26 cellular contexts compared by ENCODE assay signal in the genomic region with DNA sequence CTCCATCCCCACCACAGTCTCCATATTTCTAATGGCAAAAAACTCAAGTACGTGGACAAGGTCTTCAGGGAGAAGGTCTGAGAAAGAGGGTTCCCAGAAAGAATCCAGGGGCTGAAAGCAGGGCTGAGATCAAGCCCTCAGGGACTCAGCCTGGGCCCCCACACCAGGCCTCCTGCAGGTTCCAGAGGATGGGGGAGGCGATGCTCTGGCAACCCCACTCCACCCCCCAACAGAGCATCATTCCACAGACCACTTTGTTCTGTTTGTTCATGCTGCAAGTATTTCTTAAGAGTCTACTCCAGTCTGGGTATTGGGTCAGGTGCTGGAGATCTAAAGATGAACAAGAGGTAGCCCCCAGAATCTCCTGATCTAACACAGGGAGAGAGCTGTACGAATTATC. TPM values are rescaled to one million over a fixed set of nuclear protein-coding genes. Genes with fewer than 3 reads are reported as not detected.
"Had no signal": no experiment of that assay in that cellular context is flagged by ENCODE, and none has a peak within 500 bp of the region (broad histone marks: within the 10 kb centered on the region; RNA-seq: fewer than 3 reads in every experiment).

No MANE protein-coding gene starts in this region.

- H3K36me3 ChIP-seq: brain microvascular endothelial cell, esophagus squamous epithelium, gastroesophageal sphincter had no signal

- ATAC-seq: activated CD4-positive, alpha-beta T cell treated with anti-CD3 and anti-CD28 coated beads for 36 hours; activated T-cell treated with anti-CD3 and anti-CD28 coated beads, Interleukin-2, amount 50 U/mL, for 72 hours; gastroesophageal sphincter had no signal

- DNase-seq: activated CD4-positive, alpha-beta memory T cell treated with anti-CD3 and anti-CD28 coated beads, Interleukin-2, amount 10 ng/mL, durations not matched to agents 7 days and 5 days; activated CD4-positive, alpha-beta T cell treated with anti-CD3 and anti-CD28 coated beads for 36 hours; activated CD4-positive, alpha-beta T cell treated with anti-CD3 and anti-CD28 coated beads, Interleukin-2, amount 10 ng/mL, durations not matched to agents 7 days and 5 days; activated CD4-positive, alpha-beta T cell treated with anti-CD3 and anti-CD28 coated beads, Interleukin-2, amount 50 U/mL, for 4 hours; activated CD4-positive, CD25-positive, alpha-beta regulatory T cell; activated CD4-positive, CD25-positive, alpha-beta regulatory T cell treated with anti-CD3 and anti-CD28 coated beads, Interleukin-2, amount 50 U/mL, for 72 hours; activated CD8-positive, alpha-beta memory T cell treated with anti-CD3 and anti-CD28 coated beads, Interleukin-2, amount 50 U/mL, for 48 hours; activated gamma-delta T cell; activated naive CD4-positive, alpha-beta T cell; activated naive CD4-positive, alpha-beta T cell treated with anti-CD3 and anti-CD28 coated beads, Interleukin-2, amount 10 ng/mL, durations not matched to agents 7 days and 5 days; activated T-cell treated with anti-CD3 and anti-CD28 coated beads for 4 hours; activated T-cell treated with anti-CD3 and anti-CD28 coated beads, Interleukin-2, amount 50 U/mL, for 24 hours; activated T-cell treated with anti-CD3 and anti-CD28 coated beads, Interleukin-2, amount 50 U/mL, for 72 hours; amniotic stem cell; anterior cingulate cortex; brain microvascular endothelial cell; caudate nucleus; effector CD8-positive, alpha-beta T cell; esophagus squamous epithelium; foreskin melanocyte; head of caudate nucleus; T-helper 2 cell had no signal

- H3K4me3 ChIP-seq: esophagus squamous epithelium, gastroesophageal sphincter had no signal

- H3K27me3 ChIP-seq: esophagus squamous epithelium, gastroesophageal sphincter had no signal

- H3K27ac ChIP-seq: brain microvascular endothelial cell, epithelial cell of prostate, esophagus squamous epithelium, gastroesophageal sphincter had no signal

- H3K9me3 ChIP-seq: esophagus squamous epithelium, gastroesophageal sphincter had no signal

RNA-seq across cellular contexts. Expression of a gene that starts 32.2 kb away (rescaled TPM):
- total RNA-seq: activated CD4-positive, alpha-beta T cell treated with anti-CD3 and anti-CD28 coated beads for 36 hours; endothelial cell of umbilical vein; fibroblast of villous mesenchyme had no signal
- polyA plus RNA-seq: endothelial cell of umbilical vein had no signal
